In genomic region chrX:327660-328126, GRCh38 we compare ENCODE assay signal across 14 cellular contexts.
"Had no signal": no experiment of that assay in that cellular context is flagged by ENCODE, and none has a peak within 500 bp of the region (broad histone marks: within the 10 kb centered on the region; RNA-seq: fewer than 3 reads in every experiment).

No MANE protein-coding gene starts in this region.

- H3K36me3 Mint-ChIP-seq: activated CD8-positive, alpha-beta memory T cell treated with anti-CD3 and anti-CD28 coated beads, Interleukin-2, amount 10 ng/mL, durations not matched to agents 7 days and 5 days; natural killer cell had no signal

- H3K4me3 ChIP-seq: cardiac muscle cell, colonic mucosa, hepatocyte, transverse colon had no signal

- H3K27ac Mint-ChIP-seq: activated CD8-positive, alpha-beta memory T cell treated with anti-CD3 and anti-CD28 coated beads, Interleukin-2, amount 10 ng/mL, durations not matched to agents 7 days and 5 days; natural killer cell; stimulated activated effector memory CD8-positive, alpha-beta T cell treated with anti-CD3 and anti-CD28 coated beads, Interleukin-12 subunit alpha, Interleukin-12 subunit beta, amount 100 ng/mL, for 72 hours had no signal

- H3K4me1 ChIP-seq: colonic mucosa had no signal

- ATAC-seq: activated CD8-positive, alpha-beta memory T cell treated with anti-CD3 and anti-CD28 coated beads, Interleukin-2, amount 10 ng/mL, durations not matched to agents 7 days and 5 days; activated T-cell treated with anti-CD3 and anti-CD28 coated beads, Interleukin-2, amount 50 U/mL, for 4 hours; natural killer cell; stimulated activated effector memory CD8-positive, alpha-beta T cell treated with anti-CD3 and anti-CD28 coated beads, Interleukin-12 subunit alpha, Interleukin-12 subunit beta, amount 100 ng/mL, for 72 hours had no signal

- H3K36me3 ChIP-seq: cardiac muscle cell, colonic mucosa, transverse colon had no signal

- H3K27me3 ChIP-seq: cardiac muscle cell, hepatocyte had no signal

- H3K9me3 ChIP-seq: colonic mucosa, transverse colon had no signal

- DNase-seq: activated CD4-positive, alpha-beta T cell treated with anti-CD3 and anti-CD28 coated beads, Interleukin-2, amount 50 U/mL, for 48 hours; activated CD4-positive, CD25-positive, alpha-beta regulatory T cell; activated CD8-positive, alpha-beta memory T cell treated with anti-CD3 and anti-CD28 coated beads, Interleukin-2, amount 10 ng/mL, durations not matched to agents 7 days and 5 days; activated effector memory CD4-positive, alpha-beta T cell treated with anti-CD3 and anti-CD28 coated beads, Interleukin-2, amount 50 U/mL, for 16 hours; activated T-cell treated with anti-CD3 and anti-CD28 coated beads, Interleukin-2, amount 50 U/mL, for 4 hours; colonic mucosa; effector CD4-positive, alpha-beta T cell; natural killer cell; SIG-M5; small intestine; transverse colon had no signal

- H3K27ac ChIP-seq: cardiac muscle cell, colonic mucosa, hepatocyte, transverse colon had no signal

- H3K9me3 Mint-ChIP-seq: activated T-cell treated with anti-CD3 and anti-CD28 coated beads, Interleukin-2, amount 50 U/mL, for 4 hours; natural killer cell; stimulated activated effector memory CD8-positive, alpha-beta T cell treated with anti-CD3 and anti-CD28 coated beads, Interleukin-12 subunit alpha, Interleukin-12 subunit beta, amount 100 ng/mL, for 72 hours had no signal

- H3K27me3 Mint-ChIP-seq: activated CD8-positive, alpha-beta memory T cell treated with anti-CD3 and anti-CD28 coated beads, Interleukin-2, amount 10 ng/mL, durations not matched to agents 7 days and 5 days had no signal

- H3K4me3 Mint-ChIP-seq: activated CD8-positive, alpha-beta memory T cell treated with anti-CD3 and anti-CD28 coated beads, Interleukin-2, amount 10 ng/mL, durations not matched to agents 7 days and 5 days; activated T-cell treated with anti-CD3 and anti-CD28 coated beads, Interleukin-2, amount 50 U/mL, for 4 hours; natural killer cell; stimulated activated effector memory CD8-positive, alpha-beta T cell treated with anti-CD3 and anti-CD28 coated beads, Interleukin-12 subunit alpha, Interleukin-12 subunit beta, amount 100 ng/mL, for 72 hours had no signal
